ENCODE assay signal across 17 cellular contexts in genomic region chr19:14413355-14413754, GRCh38. TPM values are rescaled to one million over a fixed set of nuclear protein-coding genes. Genes with fewer than 3 reads are reported as not detected.
A peak's percentile ranks its signal among the peaks of the same experiment; 100 is the strongest.
DNase-seq lines count a peak whose midpoint lies in the region; ATAC-seq, FAIRE-seq and TF ChIP-seq lines count a peak whose summit lies in the region.
"Had no signal": no experiment of that assay in that cellular context is flagged by ENCODE, and none has a peak within 500 bp of the region (broad histone marks: within the 10 kb centered on the region; RNA-seq: fewer than 3 reads in every experiment).

No MANE protein-coding gene starts in this region.

- peaks cover 0 to 17% (median 2%) of the 10 kb centered on the region in 4 donors for H3K4me1 ChIP-seq in right lobe of liver

- no peak; the same call in 1 of the 2 replicates for TF ChIP-seq POLR2A in GM12891 (IDR thresholded peaks at IDR 0.05; ENCODE audit: low read depth, low read length)
- no peak for TF ChIP-seq POLR2A in right lobe of liver (IDR thresholded peaks at IDR 0.05)

- no peak overlapping the region for H3K27ac ChIP-seq in right lobe of liver
- H3K27ac ChIP-seq: C4-2B, prostate gland had no signal

- peaks cover 0 to 45% (median 32%) of the 10 kb centered on the region in 4 donors for H3K36me3 ChIP-seq in right lobe of liver

- POLR2A ChIA-PET in naive thymus-derived CD8-positive, alpha-beta T cell (lab: Charles Lee): interaction anchor here (0.5 to 1.2 kb wide), 6 partner anchors 19 to 66 kb away, joined by 3 to 6 read pairs (median 3); no protein-coding TSS in a partner anchor

- H3K27me3 Mint-ChIP-seq in naive thymus-derived CD8-positive, alpha-beta T cell: no peaks in the 10 kb centered on the region

- DNase-seq in AG08396 (ENCODE audit: low spot score) (peak; percentile 5), GM12891 (ENCODE audit: insufficient read length, low spot score) (no peak), NCI-H1105 treated with DMSO at 0.1 percent for 48 hours (lab: John Stamatoyannopoulos, UW) (no peak), right lobe of liver (no peak), urothelium cell line (ENCODE audit: low spot score) (no peak), T-helper 9 cell (no peak)
- DNase-seq in activated naive CD4-positive, alpha-beta T cell treated with anti-CD3 and anti-CD28 coated beads, Interleukin-2, amount 50 U/mL, for 72 hours (ENCODE audit: low spot score in 2 of 2): no peak
- DNase-seq in naive thymus-derived CD8-positive, alpha-beta T cell: no peak
- DNase-seq: activated CD4-positive, alpha-beta T cell treated with anti-CD3 and anti-CD28 coated beads for 48 hours; aorta; EL; mesendoderm; NCI-H1436 treated with DMSO at 0.1 percent for 48 hours; NCI-H510A treated with DMSO at 0.1 percent for 48 hours had no signal

- peak overlapping the region; percentile 92 to 93 for H3K27ac Mint-ChIP-seq in activated naive CD4-positive, alpha-beta T cell treated with anti-CD3 and anti-CD28 coated beads, Interleukin-2, amount 50 U/mL, for 72 hours
- peak overlapping the region; percentile 53 to 91 (median 79) for H3K27ac Mint-ChIP-seq in naive thymus-derived CD8-positive, alpha-beta T cell

- FAIRE-seq in GM12891 (lab: Jason Lieb, UNC): peak; percentile 31
- no peak for FAIRE-seq in urothelium cell line (lab: Jason Lieb, UNC)

- intact Hi-C loops in right lobe of liver (cut with DNase I): no loop called here

- TF ChIP-seq CTCF in right lobe of liver (IDR thresholded peaks at IDR 0.05): no peak

- no peak for ATAC-seq in activated naive CD4-positive, alpha-beta T cell treated with anti-CD3 and anti-CD28 coated beads, Interleukin-2, amount 50 U/mL, for 72 hours
- no peak for ATAC-seq in naive thymus-derived CD8-positive, alpha-beta T cell
- no peak for ATAC-seq in right lobe of liver
- ATAC-seq: Panc1 had no signal

- H3K4me3 Mint-ChIP-seq in naive thymus-derived CD8-positive, alpha-beta T cell: peak overlapping the region in 7 of 10 donors; percentile 34 to 82 (median 56)

- WGBS in right lobe of liver (ENCODE audit: insufficient coverage, low coverage, low lambda C conversion rate, missing lambda C conversion rate): 92% methylated on average over 3 of the region's 3 CpGs

- no peak overlapping the region for H3K4me3 ChIP-seq in right lobe of liver
- H3K4me3 ChIP-seq: prostate gland had no signal

- peaks cover 27 to 70% (median 56%) of the 10 kb centered on the region in 4 donors for H3K4me1 Mint-ChIP-seq in naive thymus-derived CD8-positive, alpha-beta T cell

- no peaks in the 10 kb centered on the region for H3K9me3 ChIP-seq in right lobe of liver
- H3K9me3 ChIP-seq: prostate gland had no signal

- peaks cover 27 to 37% of the 10 kb centered on the region in 2 donors for H3K36me3 Mint-ChIP-seq in activated naive CD4-positive, alpha-beta T cell treated with anti-CD3 and anti-CD28 coated beads, Interleukin-2, amount 50 U/mL, for 72 hours
- H3K36me3 Mint-ChIP-seq in naive thymus-derived CD8-positive, alpha-beta T cell: peaks cover 0 to 75% (median 14%) of the 10 kb centered on the region in 3 donors

- H3K9me3 Mint-ChIP-seq in activated naive CD4-positive, alpha-beta T cell treated with anti-CD3 and anti-CD28 coated beads, Interleukin-2, amount 50 U/mL, for 72 hours: no peaks in the 10 kb centered on the region
- no peaks in the 10 kb centered on the region for H3K9me3 Mint-ChIP-seq in naive thymus-derived CD8-positive, alpha-beta T cell

- no peaks in the 10 kb centered on the region for H3K27me3 ChIP-seq in right lobe of liver

TF ChIP-seq in GM12891, 5 proteins besides CTCF, POLR2A, EP300 and RAD21:
- TF ChIP-seq POU2F2 (IDR thresholded peaks at IDR 0.05; ENCODE audit: low read depth, low read length) (no peak), SPI1 (IDR thresholded peaks at IDR 0.05; ENCODE audit: low read depth, low read length) (no peak), PAX5 (IDR thresholded peaks at IDR 0.05; ENCODE audit: insufficient read depth, low read length, severe bottlenecking) (no peak), TAF1 (IDR thresholded peaks at IDR 0.05; ENCODE audit: low read depth, low read length) (no peak), POLR2AphosphoS5 (IDR thresholded peaks at IDR 0.05; ENCODE audit: low read depth, low read length) (no peak)

RNA-seq across cellular contexts. Expression of gene DDX39A, which starts 5.8 kb away (rescaled TPM):
- 153 TPM for polyA plus RNA-seq in GM12891 (2012; ENCODE audit: low read depth, missing spikeins)
- total RNA-seq in activated naive CD4-positive, alpha-beta T cell treated with anti-CD3 and anti-CD28 coated beads, Interleukin-2, amount 50 U/mL, for 72 hours: 100 to 1,000 TPM; 208 to 217 TPM
- 100 to 1,000 TPM; 158 to 165 TPM for total RNA-seq in naive thymus-derived CD8-positive, alpha-beta T cell
- 100 to 1,000 TPM in 2 of 3 donors, 10 to 100 TPM in 1; 96.0 to 136 (median 106) TPM for polyA plus RNA-seq in naive thymus-derived CD8-positive, alpha-beta T cell
- total RNA-seq in right lobe of liver: 10 to 100 TPM; 12.9 to 34.5 (median 24.6) TPM

RNA-seq across cellular contexts. Expression of gene PKN1, which starts 19.8 kb away (rescaled TPM):
- polyA plus RNA-seq in GM12891 (2012; ENCODE audit: low read depth, missing spikeins): 77.0 TPM
- total RNA-seq in activated naive CD4-positive, alpha-beta T cell treated with anti-CD3 and anti-CD28 coated beads, Interleukin-2, amount 50 U/mL, for 72 hours: 100 to 1,000 TPM; 105 to 192 TPM
- total RNA-seq in naive thymus-derived CD8-positive, alpha-beta T cell: 100 to 1,000 TPM; 188 to 200 TPM
- polyA plus RNA-seq in naive thymus-derived CD8-positive, alpha-beta T cell: 10 to 100 TPM; 45.5 to 96.6 (median 56.8) TPM
- 10 to 100 TPM; 19.5 to 49.4 (median 34.1) TPM for total RNA-seq in right lobe of liver

RNA-seq across cellular contexts. Expression of gene ADGRE5, which starts 32.1 kb away (rescaled TPM):
- polyA plus RNA-seq in GM12891 (2012; ENCODE audit: low read depth, missing spikeins): 59.8 TPM
- total RNA-seq in activated naive CD4-positive, alpha-beta T cell treated with anti-CD3 and anti-CD28 coated beads, Interleukin-2, amount 50 U/mL, for 72 hours: 100 to 1,000 TPM; 222 to 256 TPM
- 100 to 1,000 TPM; 112 to 116 TPM for total RNA-seq in naive thymus-derived CD8-positive, alpha-beta T cell
- 100 to 1,000 TPM; 122 to 164 (median 158) TPM for polyA plus RNA-seq in naive thymus-derived CD8-positive, alpha-beta T cell
- 10 to 100 TPM in 5 of 6 experiments, 1 to 10 TPM in 1; 7.9 to 21.5 (median 15.3) TPM for total RNA-seq in right lobe of liver

Comparison
In these comparisons a context has a peak if more than half of its experiments do, and no peak if none do; other contexts are left out.
1. RNA of gene DDX39A, which starts 5.8 kb away (total RNA-seq): 208 to 217 TPM in activated naive CD4-positive, alpha-beta T cell treated with anti-CD3 and anti-CD28 coated beads, Interleukin-2, amount 50 U/mL, for 72 hours and 158 to 165 TPM in naive thymus-derived CD8-positive, alpha-beta T cell; 12.9 to 34.5 TPM in right lobe of liver; every median in the first group is over 4 times any median in the second.
2. RNA of gene ADGRE5, which starts 32.1 kb away (total RNA-seq): 222 to 256 TPM in activated naive CD4-positive, alpha-beta T cell treated with anti-CD3 and anti-CD28 coated beads, Interleukin-2, amount 50 U/mL, for 72 hours and 112 to 116 TPM in naive thymus-derived CD8-positive, alpha-beta T cell; 7.9 to 21.5 TPM in right lobe of liver; every median in the first group is over 4 times any median in the second.